16 cellular contexts compared by ENCODE assay signal in the genomic region with DNA sequence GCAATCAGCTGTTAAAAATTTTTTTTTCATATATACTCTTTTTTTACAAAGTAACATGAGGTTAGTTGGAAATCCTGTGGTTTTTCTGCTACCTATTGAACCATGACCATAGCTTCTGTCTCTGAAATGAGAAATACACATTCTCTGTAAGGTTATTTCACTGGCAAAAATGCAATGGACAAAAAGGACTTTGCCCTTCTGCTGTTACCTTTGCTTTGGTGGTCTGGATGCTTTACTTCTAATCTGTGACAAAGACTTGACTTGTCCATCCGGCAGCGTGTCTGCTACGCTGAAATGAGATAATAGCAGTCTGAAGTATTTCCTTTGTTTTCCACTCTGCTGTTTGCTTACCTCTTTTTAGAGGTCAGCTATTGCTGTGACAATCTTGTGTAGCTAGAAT.
DNase-seq lines count a peak whose midpoint lies in the region; ATAC-seq and TF ChIP-seq lines count a peak whose summit lies in the region.
"Had no signal": no experiment of that assay in that cellular context is flagged by ENCODE, and none has a peak within 500 bp of the region (broad histone marks: within the 10 kb centered on the region; RNA-seq: fewer than 3 reads in every experiment).

No MANE protein-coding gene starts in this region.

- 43 to 53% methylated on average over 3 of the region's 3 CpGs for WGBS in sigmoid colon, 2 donors

- no peak for TF ChIP-seq POLR2A in sigmoid colon (IDR thresholded peaks at IDR 0.05)

- peak overlapping the region in 3 of 10 experiments; percentile 28 to 45 (median 30); a peak in 3 of 20 replicates for H3K4me3 ChIP-seq in BLaER1 treated with 17β-estradiol and CSF1 and Interleukin-3, amounts not matched to agents 10 nM and 100 nM
- no peak overlapping the region for H3K4me3 ChIP-seq in sigmoid colon
- H3K4me3 ChIP-seq: ovary, PC-9, uterus had no signal

- peaks cover 17 to 67% (median 40%) of the 10 kb centered on the region in 10 experiments for H3K4me1 ChIP-seq in BLaER1 treated with 17β-estradiol and CSF1 and Interleukin-3, amounts not matched to agents 10 nM and 100 nM
- no peaks in the 10 kb centered on the region for H3K4me1 ChIP-seq in sigmoid colon
- H3K4me1 ChIP-seq: uterus had no signal

- DNase-seq in NCI-H1417 treated with DMSO at 0.1 percent for 48 hours (lab: John Stamatoyannopoulos, UW) (peak; percentile 49), SHP77 (lab: John Stamatoyannopoulos, UW) (peak; percentile 73 to 88), islet precursor cell (peak; percentile 76), sigmoid colon (no peak), putamen (ENCODE audit: low spot score) (no peak), hippocampal formation (lab: John Stamatoyannopoulos, UW) (no peak)
- DNase-seq: activated naive CD4-positive, alpha-beta T cell treated with anti-CD3 and anti-CD28 coated beads, Interleukin-2, amount 10 ng/mL, durations not matched to agents 7 days and 5 days; mammary epithelial cell; NCI-H1694 treated with DMSO at 0.1 percent for 48 hours; ovary; PC-9; uterus had no signal

- no peak for TF ChIP-seq EP300 in sigmoid colon (IDR thresholded peaks at IDR 0.05)

- H4K20me1 ChIP-seq in BLaER1 treated with 17β-estradiol and CSF1 and Interleukin-3, amounts not matched to agents 10 nM and 100 nM, result no peaks in the 10 kb centered on the region

- no peaks in the 10 kb centered on the region for H3K27me3 ChIP-seq in BLaER1 treated with 17β-estradiol and CSF1 and Interleukin-3, amounts not matched to agents 10 nM and 100 nM
- no peaks in the 10 kb centered on the region for H3K27me3 ChIP-seq in sigmoid colon
- H3K27me3 ChIP-seq: ovary, uterus had no signal

- ATAC-seq in GM18870 (IDR thresholded peaks at IDR 0.05; ENCODE audit: unreplicated experiment), result no peak
- ATAC-seq: esophagus mucosa; stimulated activated memory B cell treated with anti-CD40 and anti-IgM and Interleukin-4, amounts not matched to agents 10 μg/mL and 1 μg/mL and 100 μg/mL, for 72 hours had no signal

- intact Hi-C loops in sigmoid colon (cut with DNase I), result no loop called here

- TF ChIP-seq CTCF in sigmoid colon (IDR thresholded peaks at IDR 0.05), result no peak

- H3K9me3 ChIP-seq in BLaER1 treated with 17β-estradiol and CSF1 and Interleukin-3, amounts not matched to agents 10 nM and 100 nM (replicated peaks in 1 of 11), result peaks cover 5 to 17% (median 10%) of the 10 kb centered on the region in 11 experiments; a peak in 15 of 22 replicates
- H3K9me3 ChIP-seq in sigmoid colon, result no peaks in the 10 kb centered on the region
- H3K9me3 ChIP-seq: ovary, uterus had no signal

- peak overlapping the region in 8 of 11 experiments; percentile 36 to 74 (median 60); a peak in 16 of 22 replicates for H3K27ac ChIP-seq in BLaER1 treated with 17β-estradiol and CSF1 and Interleukin-3, amounts not matched to agents 10 nM and 100 nM
- no peak overlapping the region for H3K27ac ChIP-seq in sigmoid colon
- H3K27ac ChIP-seq: ovary, PC-9, uterus had no signal

- H3K9ac ChIP-seq in BLaER1 treated with 17β-estradiol and CSF1 and Interleukin-3, amounts not matched to agents 10 nM and 100 nM, result peak overlapping the region in 8 of 11 experiments; percentile 7 to 71 (median 44); a peak in 10 of 22 replicates

- H3K4me2 ChIP-seq in BLaER1 treated with 17β-estradiol and CSF1 and Interleukin-3, amounts not matched to agents 10 nM and 100 nM, result peak overlapping the region; percentile 58 to 88 (median 72)
- H3K4me2 ChIP-seq: PC-9 had no signal

- H3K36me3 ChIP-seq in BLaER1 treated with 17β-estradiol and CSF1 and Interleukin-3, amounts not matched to agents 10 nM and 100 nM, result no peaks in the 10 kb centered on the region
- H3K36me3 ChIP-seq in sigmoid colon, result no peaks in the 10 kb centered on the region
- H3K36me3 ChIP-seq: ovary, uterus had no signal

Comparison
In these comparisons a context has a peak if more than half of its experiments do, and no peak if none do; other contexts are left out.
1. H3K27ac ChIP-seq: peak in BLaER1 treated with 17β-estradiol and CSF1 and Interleukin-3, amounts not matched to agents 10 nM and 100 nM (8 of 11); none in sigmoid colon (0 of 4).
2. DNase-seq: peak in NCI-H1417 treated with DMSO at 0.1 percent for 48 hours (single experiment), SHP77 (2 of 2) and islet precursor cell (single experiment); none in sigmoid colon (single experiment), putamen (single experiment) and hippocampal formation (0 of 2).